32 cellular contexts compared by ENCODE assay signal in the genomic region with DNA sequence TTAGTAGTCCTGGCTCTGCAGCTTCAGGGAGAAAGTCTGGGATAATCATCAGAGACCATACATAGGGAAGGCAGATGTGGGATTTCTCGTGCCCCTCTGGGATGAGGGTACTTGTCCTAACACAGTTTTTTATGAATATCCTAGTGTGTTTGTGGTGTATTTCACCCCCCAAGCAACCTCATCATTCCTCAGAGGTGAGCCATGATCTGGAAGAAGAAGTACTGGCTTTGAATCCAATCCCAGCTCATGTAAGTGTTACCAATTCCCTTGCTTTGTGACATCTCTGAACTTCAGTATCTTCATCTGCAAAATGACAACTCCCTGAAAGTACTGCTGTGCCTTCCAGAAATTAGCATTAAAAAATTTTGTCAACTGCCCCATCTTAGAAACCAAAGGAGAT.
"Had no signal": no experiment of that assay in that cellular context is flagged by ENCODE, and none has a peak within 500 bp of the region (broad histone marks: within the 10 kb centered on the region; RNA-seq: fewer than 3 reads in every experiment).

No MANE protein-coding gene starts in this region.

- ATAC-seq: activated CD4-positive, alpha-beta T cell treated with anti-CD3 and anti-CD28 coated beads for 36 hours; activated naive CD4-positive, alpha-beta T cell treated with anti-CD3 and anti-CD28 coated beads, Interleukin-2, amount 50 U/mL, for 72 hours; activated T-cell treated with anti-CD3 and anti-CD28 coated beads, Interleukin-2, amount 50 U/mL, for 72 hours; gastroesophageal sphincter; T-helper 17 cell had no signal

- H3K27ac Mint-ChIP-seq: activated CD4-positive, alpha-beta memory T cell treated with anti-CD3 and anti-CD28 coated beads for 36 hours; activated CD4-positive, alpha-beta T cell treated with anti-CD3 and anti-CD28 coated beads for 36 hours; activated CD4-positive, alpha-beta T cell treated with anti-CD3 and anti-CD28 coated beads, Interleukin-2, amount 10 ng/mL, durations not matched to agents 24 days and 14 days; activated naive CD4-positive, alpha-beta T cell treated with anti-CD3 and anti-CD28 coated beads, Interleukin-2, amount 10 ng/mL, durations not matched to agents 7 days and 5 days; activated naive CD4-positive, alpha-beta T cell treated with anti-CD3 and anti-CD28 coated beads, Interleukin-2, amount 50 U/mL, for 72 hours; activated naive CD8-positive, alpha-beta T cell treated with anti-CD3 and anti-CD28 coated beads, Interleukin-2, amount 10 ng/mL, durations not matched to agents 7 days and 5 days; activated T-cell treated with anti-CD3 and anti-CD28 coated beads, Interleukin-2, amount 50 U/mL, for 24 hours; activated T-cell treated with anti-CD3 and anti-CD28 coated beads, Interleukin-2, amount 50 U/mL, for 72 hours; dendritic cell treated with granulocyte-macrophage colony-stimulating factor and Interleukin-4, amounts not matched to agents 40 ng/mL and 50 ng/mL, for 4 days; endodermal cell; T-helper 17 cell; T-helper 2 cell treated with Interferon-gamma antibody and Interleukin-4, amounts not matched to agents 5 μg/mL and 100 μg/mL, for 36 hours had no signal

- H3K4me3 ChIP-seq: ascending aorta, breast epithelium, cardiac muscle cell, coronary artery, dorsolateral prefrontal cortex, esophagus muscularis mucosa, gastroesophageal sphincter had no signal

- H3K36me3 Mint-ChIP-seq: activated CD4-positive, alpha-beta memory T cell treated with anti-CD3 and anti-CD28 coated beads for 36 hours; activated naive CD4-positive, alpha-beta T cell treated with anti-CD3 and anti-CD28 coated beads, Interleukin-2, amount 10 ng/mL, durations not matched to agents 7 days and 5 days; activated naive CD4-positive, alpha-beta T cell treated with anti-CD3 and anti-CD28 coated beads, Interleukin-2, amount 50 U/mL, for 72 hours; activated naive CD8-positive, alpha-beta T cell treated with anti-CD3 and anti-CD28 coated beads, Interleukin-2, amount 10 ng/mL, durations not matched to agents 7 days and 5 days; brain had no signal

- H3K27me3 ChIP-seq: ascending aorta, breast epithelium, cardiac muscle cell, esophagus muscularis mucosa, gastroesophageal sphincter had no signal

- H3K4me3 Mint-ChIP-seq: activated CD4-positive, alpha-beta memory T cell treated with anti-CD3 and anti-CD28 coated beads for 36 hours; activated CD4-positive, alpha-beta T cell treated with anti-CD3 and anti-CD28 coated beads for 36 hours; activated CD4-positive, alpha-beta T cell treated with anti-CD3 and anti-CD28 coated beads, Interleukin-2, amount 10 ng/mL, durations not matched to agents 24 days and 14 days; activated naive CD4-positive, alpha-beta T cell treated with anti-CD3 and anti-CD28 coated beads, Interleukin-2, amount 10 ng/mL, durations not matched to agents 7 days and 5 days; activated naive CD8-positive, alpha-beta T cell treated with anti-CD3 and anti-CD28 coated beads, Interleukin-2, amount 10 ng/mL, durations not matched to agents 7 days and 5 days; activated T-cell treated with anti-CD3 and anti-CD28 coated beads, Interleukin-2, amount 50 U/mL, for 24 hours; activated T-cell treated with anti-CD3 and anti-CD28 coated beads, Interleukin-2, amount 50 U/mL, for 72 hours; brain; central memory CD8-positive, alpha-beta T cell; dendritic cell treated with granulocyte-macrophage colony-stimulating factor and Interleukin-4, amounts not matched to agents 40 ng/mL and 50 ng/mL, for 4 days; endodermal cell; T-helper 17 cell; T-helper 2 cell treated with Interferon-gamma antibody and Interleukin-4, amounts not matched to agents 5 μg/mL and 100 μg/mL, for 36 hours had no signal

- H3K27ac ChIP-seq: ascending aorta, breast epithelium, cardiac muscle cell, coronary artery, dorsolateral prefrontal cortex, esophagus muscularis mucosa, gastroesophageal sphincter had no signal

- H3K9me3 Mint-ChIP-seq: activated CD4-positive, alpha-beta memory T cell treated with anti-CD3 and anti-CD28 coated beads for 36 hours; activated CD4-positive, alpha-beta T cell treated with anti-CD3 and anti-CD28 coated beads, Interleukin-2, amount 10 ng/mL, durations not matched to agents 24 days and 14 days; activated naive CD4-positive, alpha-beta T cell treated with anti-CD3 and anti-CD28 coated beads, Interleukin-2, amount 10 ng/mL, durations not matched to agents 7 days and 5 days; activated naive CD4-positive, alpha-beta T cell treated with anti-CD3 and anti-CD28 coated beads, Interleukin-2, amount 50 U/mL, for 72 hours; activated T-cell treated with anti-CD3 and anti-CD28 coated beads, Interleukin-2, amount 50 U/mL, for 24 hours; central memory CD8-positive, alpha-beta T cell; dendritic cell treated with granulocyte-macrophage colony-stimulating factor and Interleukin-4, amounts not matched to agents 40 ng/mL and 50 ng/mL, for 4 days; endodermal cell; T-helper 2 cell treated with Interferon-gamma antibody and Interleukin-4, amounts not matched to agents 5 μg/mL and 100 μg/mL, for 36 hours had no signal

- DNase-seq: activated CD4-positive, alpha-beta memory T cell treated with anti-CD3 and anti-CD28 coated beads for 36 hours; activated CD4-positive, alpha-beta T cell treated with anti-CD3 and anti-CD28 coated beads for 36 hours; activated CD4-positive, alpha-beta T cell treated with anti-CD3 and anti-CD28 coated beads, Interleukin-2, amount 10 ng/mL, durations not matched to agents 24 days and 14 days; activated CD4-positive, CD25-positive, alpha-beta regulatory T cell; activated CD4-positive, CD25-positive, alpha-beta regulatory T cell treated with anti-CD3 and anti-CD28 coated beads, Interleukin-2, amount 50 U/mL, for 72 hours; activated CD8-positive, alpha-beta memory T cell treated with anti-CD3 and anti-CD28 coated beads, Interleukin-2, amount 50 U/mL, for 48 hours; activated gamma-delta T cell; activated naive CD4-positive, alpha-beta T cell; activated naive CD4-positive, alpha-beta T cell treated with anti-CD3 and anti-CD28 coated beads, Interleukin-2, amount 10 ng/mL, durations not matched to agents 7 days and 5 days; activated naive CD8-positive, alpha-beta T cell treated with anti-CD3 and anti-CD28 coated beads, Interleukin-2, amount 10 ng/mL, durations not matched to agents 7 days and 5 days; activated T-cell treated with anti-CD3 and anti-CD28 coated beads for 4 hours; activated T-cell treated with anti-CD3 and anti-CD28 coated beads, Interleukin-2, amount 50 U/mL, for 24 hours; activated T-cell treated with anti-CD3 and anti-CD28 coated beads, Interleukin-2, amount 50 U/mL, for 72 hours; dorsolateral prefrontal cortex; effector memory CD4-positive, alpha-beta T cell; endodermal cell; erythroblast; foreskin melanocyte; T-helper 1 cell; T-helper 17 cell; T1000 had no signal

- H3K36me3 ChIP-seq: ascending aorta, breast epithelium, cardiac muscle cell, esophagus muscularis mucosa, gastroesophageal sphincter had no signal

- H3K9me3 ChIP-seq: ascending aorta, breast epithelium, esophagus muscularis mucosa, gastroesophageal sphincter had no signal

- H3K4me1 ChIP-seq: breast epithelium had no signal

- H3K4me1 Mint-ChIP-seq: activated CD4-positive, alpha-beta T cell treated with anti-CD3 and anti-CD28 coated beads, Interleukin-2, amount 10 ng/mL, durations not matched to agents 24 days and 14 days; activated naive CD4-positive, alpha-beta T cell treated with anti-CD3 and anti-CD28 coated beads, Interleukin-2, amount 10 ng/mL, durations not matched to agents 7 days and 5 days; activated naive CD8-positive, alpha-beta T cell treated with anti-CD3 and anti-CD28 coated beads, Interleukin-2, amount 10 ng/mL, durations not matched to agents 7 days and 5 days; central memory CD8-positive, alpha-beta T cell; endodermal cell; T-helper 17 cell had no signal
